2 cellular contexts compared by ENCODE assay signal in the genomic region with DNA sequence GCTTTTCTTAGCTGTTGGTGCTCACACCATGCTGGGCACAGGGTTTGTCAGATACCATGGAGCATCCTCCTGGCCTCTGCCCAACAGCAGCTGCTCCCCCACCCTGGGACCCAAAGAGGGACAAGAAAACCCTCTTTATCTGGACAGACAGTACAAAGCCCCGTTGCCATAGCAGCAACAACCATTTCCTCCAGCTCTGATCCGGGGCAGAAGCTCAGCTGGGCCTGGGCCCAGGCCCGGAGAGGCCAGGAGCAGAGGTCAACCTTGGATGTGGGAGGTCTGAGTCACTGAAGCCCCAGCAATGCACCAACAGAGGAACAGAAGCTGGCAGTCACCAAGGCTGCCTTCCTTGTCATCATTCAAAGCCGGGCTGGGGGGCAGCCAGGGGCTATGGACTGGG.
TF ChIP-seq lines count a peak whose summit lies in the region.

No MANE protein-coding gene starts in this region.

TF ChIP-seq in H1, 55 proteins besides CTCF, POLR2A, EP300 and RAD21:
- TF ChIP-seq TEAD4 (IDR thresholded peaks at IDR 0.05; ENCODE audit: low read depth, low read length) (no peak), CBX8 (IDR thresholded peaks at IDR 0.05; ENCODE audit: borderline replicate concordance, low read depth, low read length) (no peak), SIN3A (conservative IDR thresholded peaks at IDR 0.05 in 1 of 2, IDR thresholded peaks at IDR 0.05 in 1 of 2; ENCODE audit: low read depth in 1 of 2, low read length in 2 of 2) (no peak), CEBPB (IDR thresholded peaks at IDR 0.05; ENCODE audit: low read depth, low read length) (no peak), TAF7 (optimal IDR thresholded peaks at IDR 0.05; ENCODE audit: borderline replicate concordance, low read depth, low read length) (no peak), POU5F1 (IDR thresholded peaks at IDR 0.05; ENCODE audit: low read depth, low read length) (no peak), NANOG (IDR thresholded peaks at IDR 0.05; ENCODE audit: insufficient read depth, low read depth, low read length, poor library complexity, severe bottlenecking) (no peak), BRCA1 (IDR thresholded peaks at IDR 0.05; ENCODE audit: low read depth, low read length) (no peak), BCL11A (IDR thresholded peaks at IDR 0.05; ENCODE audit: low read depth in 2 of 2, low read length in 2 of 2) (no peak), CREB1 (IDR thresholded peaks at IDR 0.05) (no peak), KDM4A (IDR thresholded peaks at IDR 0.05; ENCODE audit: low read depth, low read length, severe bottlenecking) (no peak), SP2 (IDR thresholded peaks at IDR 0.05; ENCODE audit: low read length) (no peak)

TF ChIP-seq in HepG2, 621 proteins besides CTCF, POLR2A, EP300 and RAD21:
- TF ChIP-seq CENPT (CRISPR knock-in tag; IDR thresholded peaks at IDR 0.05; ENCODE audit: low read depth) (no peak), POLR2AphosphoS5 (IDR thresholded peaks at IDR 0.05; ENCODE audit: low read depth, low read length) (no peak), RFX5 (IDR thresholded peaks at IDR 0.05; ENCODE audit: low read depth, low read length) (no peak), FOSL2 (CRISPR knock-in tag; IDR thresholded peaks at IDR 0.05) (peak; percentile 31; the same call in 1 of the 2 replicates), ZNF224 (CRISPR knock-in tag; IDR thresholded peaks at IDR 0.05) (no peak), ZNF24 (IDR thresholded peaks at IDR 0.05) (no peak), NR1H2 (CRISPR knock-in tag; IDR thresholded peaks at IDR 0.05; ENCODE audit: borderline replicate concordance, low read depth) (no peak), ZNF737 (CRISPR knock-in tag; IDR thresholded peaks at IDR 0.05; ENCODE audit: borderline replicate concordance) (no peak), RBM22 (optimal IDR thresholded peaks at IDR 0.05; ENCODE audit: low read length) (no peak), MAFK (conservative IDR thresholded peaks at IDR 0.05 in 1 of 2, IDR thresholded peaks at IDR 0.05 in 1 of 2; ENCODE audit: low read length in 2 of 2) (0 out of 4 replicates have a peak, but pooled peaks of 1 of the 2 experiments have one; percentile 3), CCAR2 (optimal IDR thresholded peaks at IDR 0.05; ENCODE audit: low read depth, low read length) (no peak), RFX3 (CRISPR knock-in tag; IDR thresholded peaks at IDR 0.05) (0 out of 2 replicates have a peak, but pooled peaks have one; percentile 41), RFX1 (IDR thresholded peaks at IDR 0.05) (peak; percentile 67)
- TF ChIP-seq, protein P1, sequence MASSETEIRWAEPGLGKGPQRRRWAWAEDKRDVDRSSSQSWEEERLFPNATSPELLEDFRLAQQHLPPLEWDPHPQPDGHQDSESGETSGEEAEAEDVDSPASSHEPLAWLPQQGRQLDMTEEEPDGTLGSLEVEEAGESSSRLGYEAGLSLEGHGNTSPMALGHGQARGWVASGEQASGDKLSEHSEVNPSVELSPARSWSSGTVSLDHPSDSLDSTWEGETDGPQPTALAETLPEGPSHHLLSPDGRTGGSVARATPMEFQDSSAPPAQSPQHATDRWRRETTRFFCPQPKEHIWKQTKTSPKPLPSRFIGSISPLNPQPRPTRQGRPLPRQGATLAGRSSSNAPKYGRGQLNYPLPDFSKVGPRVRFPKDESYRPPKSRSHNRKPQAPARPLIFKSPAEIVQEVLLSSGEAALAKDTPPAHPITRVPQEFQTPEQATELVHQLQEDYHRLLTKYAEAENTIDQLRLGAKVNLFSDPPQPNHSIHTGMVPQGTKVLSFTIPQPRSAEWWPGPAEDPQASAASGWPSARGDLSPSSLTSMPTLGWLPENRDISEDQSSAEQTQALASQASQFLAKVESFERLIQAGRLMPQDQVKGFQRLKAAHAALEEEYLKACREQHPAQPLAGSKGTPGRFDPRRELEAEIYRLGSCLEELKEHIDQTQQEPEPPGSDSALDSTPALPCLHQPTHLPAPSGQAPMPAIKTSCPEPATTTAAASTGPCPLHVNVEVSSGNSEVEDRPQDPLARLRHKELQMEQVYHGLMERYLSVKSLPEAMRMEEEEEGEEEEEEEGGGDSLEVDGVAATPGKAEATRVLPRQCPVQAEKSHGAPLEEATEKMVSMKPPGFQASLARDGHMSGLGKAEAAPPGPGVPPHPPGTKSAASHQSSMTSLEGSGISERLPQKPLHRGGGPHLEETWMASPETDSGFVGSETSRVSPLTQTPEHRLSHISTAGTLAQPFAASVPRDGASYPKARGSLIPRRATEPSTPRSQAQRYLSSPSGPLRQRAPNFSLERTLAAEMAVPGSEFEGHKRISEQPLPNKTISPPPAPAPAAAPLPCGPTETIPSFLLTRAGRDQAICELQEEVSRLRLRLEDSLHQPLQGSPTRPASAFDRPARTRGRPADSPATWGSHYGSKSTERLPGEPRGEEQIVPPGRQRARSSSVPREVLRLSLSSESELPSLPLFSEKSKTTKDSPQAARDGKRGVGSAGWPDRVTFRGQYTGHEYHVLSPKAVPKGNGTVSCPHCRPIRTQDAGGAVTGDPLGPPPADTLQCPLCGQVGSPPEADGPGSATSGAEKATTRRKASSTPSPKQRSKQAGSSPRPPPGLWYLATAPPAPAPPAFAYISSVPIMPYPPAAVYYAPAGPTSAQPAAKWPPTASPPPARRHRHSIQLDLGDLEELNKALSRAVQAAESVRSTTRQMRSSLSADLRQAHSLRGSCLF (CRISPR knock-in tag; IDR thresholded peaks at IDR 0.05; ENCODE audit: borderline replicate concordance), result no peak
- TF ChIP-seq, protein P2, sequence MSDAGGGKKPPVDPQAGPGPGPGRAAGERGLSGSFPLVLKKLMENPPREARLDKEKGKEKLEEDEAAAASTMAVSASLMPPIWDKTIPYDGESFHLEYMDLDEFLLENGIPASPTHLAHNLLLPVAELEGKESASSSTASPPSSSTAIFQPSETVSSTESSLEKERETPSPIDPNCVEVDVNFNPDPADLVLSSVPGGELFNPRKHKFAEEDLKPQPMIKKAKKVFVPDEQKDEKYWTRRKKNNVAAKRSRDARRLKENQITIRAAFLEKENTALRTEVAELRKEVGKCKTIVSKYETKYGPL (CRISPR knock-in tag; IDR thresholded peaks at IDR 0.05), result no peak
- TF ChIP-seq, protein P3, sequence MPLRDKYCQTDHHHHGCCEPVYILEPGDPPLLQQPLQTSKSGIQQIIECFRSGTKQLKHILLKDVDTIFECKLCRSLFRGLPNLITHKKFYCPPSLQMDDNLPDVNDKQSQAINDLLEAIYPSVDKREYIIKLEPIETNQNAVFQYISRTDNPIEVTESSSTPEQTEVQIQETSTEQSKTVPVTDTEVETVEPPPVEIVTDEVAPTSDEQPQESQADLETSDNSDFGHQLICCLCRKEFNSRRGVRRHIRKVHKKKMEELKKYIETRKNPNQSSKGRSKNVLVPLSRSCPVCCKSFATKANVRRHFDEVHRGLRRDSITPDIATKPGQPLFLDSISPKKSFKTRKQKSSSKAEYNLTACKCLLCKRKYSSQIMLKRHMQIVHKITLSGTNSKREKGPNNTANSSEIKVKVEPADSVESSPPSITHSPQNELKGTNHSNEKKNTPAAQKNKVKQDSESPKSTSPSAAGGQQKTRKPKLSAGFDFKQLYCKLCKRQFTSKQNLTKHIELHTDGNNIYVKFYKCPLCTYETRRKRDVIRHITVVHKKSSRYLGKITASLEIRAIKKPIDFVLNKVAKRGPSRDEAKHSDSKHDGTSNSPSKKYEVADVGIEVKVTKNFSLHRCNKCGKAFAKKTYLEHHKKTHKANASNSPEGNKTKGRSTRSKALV (CRISPR knock-in tag; IDR thresholded peaks at IDR 0.05), result no peak
TF ChIP-seq in HepG2: peak in this region for 4.
